12 cellular contexts compared by ENCODE assay signal in genomic region chr1:23395162-23395724, GRCh38. TPM values are rescaled to one million over a fixed set of nuclear protein-coding genes. Genes with fewer than 3 reads are reported as not detected.
A peak's percentile ranks its signal among the peaks of the same experiment; 100 is the strongest.
DNase-seq lines count a peak whose midpoint lies in the region; ATAC-seq, FAIRE-seq and TF ChIP-seq lines count a peak whose summit lies in the region.
"Had no signal": no experiment of that assay in that cellular context is flagged by ENCODE, and none has a peak within 500 bp of the region (broad histone marks: within the 10 kb centered on the region; RNA-seq: fewer than 3 reads in every experiment).

No MANE protein-coding gene starts in this region.

- CTCF ChIA-PET in IMR-90 (lab: Yijun Ruan, JAX) = interaction anchor here (1.1 to 2.8 kb wide), 2 partner anchors 8 to 18 kb away, joined by 3 to 16 read pairs; no protein-coding TSS in a partner anchor

- WGBS in IMR-90 (ENCODE audit: extremely low coverage in 2 of 2, insufficient read length in 1 of 2), 2 experiments = no CpG with 5 or more reads among the region's 8 CpGs
- WGBS in esophagus muscularis mucosa = 44% methylated on average over 8 of the region's 8 CpGs
- 42 to 48% methylated on average over 6 to 8 of the region's 8 CpGs for WGBS in mesodermal cell (ENCODE audit: insufficient coverage in 2 of 2), 2 experiments

- H3K14ac ChIP-seq in IMR-90 (replicated peaks; ENCODE audit: low read depth, low read length) = peak overlapping the region; percentile 41

- peak overlapping the region; percentile 7; the same call in 1 of the 2 replicates for H4K5ac ChIP-seq in IMR-90 (ENCODE audit: low read depth, low read length)

- intact Hi-C loops in IMR-90 (cut with micrococcal nuclease) (no loop called here), esophagus muscularis mucosa (cut with DNase I) (no loop called here)

- DNase-seq in IMR-90 = no peak
- DNase-seq in esophagus muscularis mucosa (ENCODE audit: extremely low spot score) = no peak
- no peak for DNase-seq in GM12892 (ENCODE audit: insufficient read length)
- DNase-seq in DMS 273 treated with DMSO at 0.1 percent for 48 hours (lab: John Stamatoyannopoulos, UW) = no peak
- DNase-seq: activated CD4-positive, alpha-beta memory T cell treated with anti-CD3 and anti-CD28 coated beads for 36 hours; activated gamma-delta T cell treated with Interleukin-2 at 50 U/mL for 16 hours had no signal

- H2BK20ac ChIP-seq in IMR-90 (ENCODE audit: low read depth, low read length) = peak overlapping the region; percentile 21

- peak overlapping the region; percentile 51; the same call in 1 of the 2 replicates for H3K9ac ChIP-seq in IMR-90 (ENCODE audit: low read depth, low read length)
- H3K9ac ChIP-seq in subcutaneous abdominal adipose tissue (ENCODE audit: low read length in 5 of 5) = peak overlapping the region in 3 of 5 donors; percentile 11 to 55 (median 33)

- no peaks in the 10 kb centered on the region for H3K27me3 ChIP-seq in IMR-90 (ENCODE audit: control insufficient read depth, insufficient read depth, low read length)
- no peaks in the 10 kb centered on the region for H3K27me3 ChIP-seq in esophagus muscularis mucosa
- H3K27me3 ChIP-seq in subcutaneous abdominal adipose tissue (ENCODE audit: control insufficient read depth in 5 of 5, insufficient read depth in 4 of 5, low read length in 5 of 5) = no peaks in the 10 kb centered on the region

- POLR2A ChIA-PET in IMR-90 (lab: Charles Lee; ENCODE audit: unreplicated experiment) = interaction anchor here (0.7 to 1.4 kb wide), 2 partner anchors 9 to 947 kb away, joined by 3 to 19 read pairs; no protein-coding TSS in a partner anchor

- H3K18ac ChIP-seq in IMR-90 (ENCODE audit: low read depth, low read length) = peak overlapping the region; percentile 8; the same call in 1 of the 2 replicates

- H2BK15ac ChIP-seq in IMR-90 (ENCODE audit: low read depth, low read length) = peak overlapping the region; percentile 0; the same call in 1 of the 3 replicates

- dilution Hi-C loops in IMR-90 (cut with HindIII; ENCODE audit: low sequenced_read_pairs, unreplicated experiment) = no loop called here

- no peak overlapping the region for H3K4me3 ChIP-seq in IMR-90 (ENCODE audit: insufficient read depth, low read depth, low read length)
- H3K4me3 ChIP-seq in esophagus muscularis mucosa = peak overlapping the region in 1 of 4 donors; percentile 5
- no peak overlapping the region for H3K4me3 ChIP-seq in mesodermal cell (ENCODE audit: extremely low read depth, insufficient read depth, low read length, poor library complexity, severe bottlenecking)
- no peak overlapping the region for H3K4me3 ChIP-seq in subcutaneous abdominal adipose tissue (ENCODE audit: low read depth in 1 of 5, low read length in 5 of 5)
- H3K4me3 ChIP-seq: mucosa of descending colon had no signal

- TF ChIP-seq EP300 in esophagus muscularis mucosa (IDR thresholded peaks at IDR 0.05) = no peak

- H3K9me3 ChIP-seq in IMR-90 (ENCODE audit: control insufficient read depth, insufficient read depth, low read length) = no peaks in the 10 kb centered on the region
- no peaks in the 10 kb centered on the region for H3K9me3 ChIP-seq in esophagus muscularis mucosa
- no peaks in the 10 kb centered on the region for H3K9me3 ChIP-seq in mesodermal cell (ENCODE audit: control insufficient read depth, low read length)
- no peaks in the 10 kb centered on the region for H3K9me3 ChIP-seq in subcutaneous abdominal adipose tissue (ENCODE audit: control insufficient read depth in 5 of 5, low read length in 5 of 5)
- H3K9me3 ChIP-seq: mucosa of descending colon had no signal

- H3K4ac ChIP-seq in IMR-90 (ENCODE audit: low read depth, low read length) = peak overlapping the region; percentile 47; the same call in 1 of the 2 replicates

- H3K9me1 ChIP-seq in IMR-90 (ENCODE audit: insufficient read depth, low read length) = peaks cover 27% of the 10 kb centered on the region

- H2BK5ac ChIP-seq in IMR-90 (ENCODE audit: low read depth, low read length, poor library complexity, severe bottlenecking) = no peak overlapping the region

- peak overlapping the region; percentile 11 for H2AK9ac ChIP-seq in IMR-90 (replicated peaks; ENCODE audit: low read depth, low read length, poor library complexity)

- in situ Hi-C loops in IMR-90 (cut with MboI; ENCODE audit: low sequenced_read_pairs) = no loop called here

- TF ChIP-seq POLR2A in IMR-90 (IDR thresholded peaks at IDR 0.05; ENCODE audit: low read depth, low read length) = no peak
- no peak for TF ChIP-seq POLR2A in esophagus muscularis mucosa (IDR thresholded peaks at IDR 0.05; ENCODE audit: low read depth)
- no peak for TF ChIP-seq POLR2A in GM12892 (IDR thresholded peaks at IDR 0.05; ENCODE audit: low read depth, low read length)

- H3K4me2 ChIP-seq in IMR-90 (ENCODE audit: low read depth, low read length) = no peak overlapping the region

- FAIRE-seq in GM12892 (lab: Jason Lieb, UNC) = no peak

- peak overlapping the region; percentile 33 for H4K91ac ChIP-seq in IMR-90 (ENCODE audit: insufficient read depth, low read depth, low read length)

- H3K4me1 ChIP-seq in IMR-90 (ENCODE audit: control insufficient read depth, insufficient read depth, low read length) = peaks cover 18% of the 10 kb centered on the region
- peaks cover 25 to 30% (median 27%) of the 10 kb centered on the region in 4 donors for H3K4me1 ChIP-seq in esophagus muscularis mucosa
- peaks cover 6% of the 10 kb centered on the region for H3K4me1 ChIP-seq in mesodermal cell (ENCODE audit: control insufficient read depth, insufficient read depth, low read length, poor library complexity, severe bottlenecking)
- H3K4me1 ChIP-seq in subcutaneous abdominal adipose tissue (ENCODE audit: control insufficient read depth in 5 of 5, insufficient read depth in 5 of 5, low read length in 5 of 5) = peaks cover 8 to 27% (median 26%) of the 10 kb centered on the region in 5 donors

- peak overlapping the region; percentile 70; the same call in 1 of the 2 replicates for H2BK120ac ChIP-seq in IMR-90 (ENCODE audit: low read depth, low read length)

- no peak for ATAC-seq in IMR-90 (ENCODE audit: low read depth)
- no peak for ATAC-seq in HG03280 (IDR thresholded peaks at IDR 0.05; ENCODE audit: unreplicated experiment)
- no peak for ATAC-seq in HG02642 (IDR thresholded peaks at IDR 0.05; ENCODE audit: poor library complexity, unreplicated experiment)

- H2AFZ ChIP-seq in IMR-90 (replicated peaks; ENCODE audit: low read length, poor library complexity) = peak overlapping the region; percentile 9

- H3K36me3 ChIP-seq in IMR-90 (ENCODE audit: control insufficient read depth, insufficient read depth, low read length) (no peaks in the 10 kb centered on the region), esophagus muscularis mucosa (peaks cover 0 to 27% (median 1%) of the 10 kb centered on the region in 4 donors), mesodermal cell (ENCODE audit: control insufficient read depth, insufficient read depth, low read length) (no peaks in the 10 kb centered on the region), subcutaneous abdominal adipose tissue (ENCODE audit: control insufficient read depth in 5 of 5, insufficient read depth in 5 of 5, low read length in 5 of 5) (peaks cover 0 to 9% (median 5%) of the 10 kb centered on the region in 5 donors)

- peak overlapping the region; percentile 11; the same call in 1 of the 2 replicates for H3K23ac ChIP-seq in IMR-90 (ENCODE audit: low read depth, low read length)

- TF ChIP-seq CTCF in IMR-90 (conservative IDR thresholded peaks at IDR 0.05; ENCODE audit: low read depth, low read length) (no peak), esophagus muscularis mucosa (IDR thresholded peaks at IDR 0.05) (no peak)

- H2AK5ac ChIP-seq in IMR-90 (ENCODE audit: low read depth, low read length) = peak overlapping the region; percentile 43; the same call in 1 of the 2 replicates

- TF ChIP-seq RAD21 in IMR-90 (IDR thresholded peaks at IDR 0.05; ENCODE audit: low read length) = no peak

- BruUV-seq in IMR-90 (replicated peaks; lab: Mats Ljungman, UMichigan) = no TSS peak

- H3K79me1 ChIP-seq in IMR-90 (ENCODE audit: low read depth in 1 of 2, low read length in 2 of 2) = peaks cover 0 to 15% of the 10 kb centered on the region in 2 experiments; a peak in 2 of 4 replicates

- H4K8ac ChIP-seq in IMR-90 (ENCODE audit: low read depth in 2 of 2, low read length in 2 of 2) = peak overlapping the region in 1 of 2 experiments; percentile 68; a peak in 3 of 4 replicates

- peak overlapping the region; percentile 75; the same call in 1 of the 2 replicates for H3K27ac ChIP-seq in IMR-90 (ENCODE audit: insufficient read depth, low read length)
- H3K27ac ChIP-seq in esophagus muscularis mucosa (replicated peaks in 1 of 4) = peak overlapping the region; percentile 59 to 84 (median 74)
- H3K27ac ChIP-seq in mesodermal cell (ENCODE audit: low read depth, low read length, severe bottlenecking) = peak overlapping the region; percentile 53
- peak overlapping the region; percentile 81 for H3K27ac ChIP-seq in subcutaneous abdominal adipose tissue (ENCODE audit: low read depth, low read length)
- H3K27ac ChIP-seq: C4-2B had no signal

- H4K20me1 ChIP-seq in IMR-90 (ENCODE audit: insufficient read depth, low read length) = 0 out of 2 replicates have a peak, but pooled peaks cover 7% of the 10 kb centered on the region

- 0 out of 2 replicates have a peak overlapping the region, but pooled peaks have one; percentile 30 for H3K56ac ChIP-seq in IMR-90 (ENCODE audit: extremely low read depth, insufficient read depth, low read length)

RNA-seq across cellular contexts. Expression of gene ZNF436, which starts 25.6 kb away (rescaled TPM):
- 14.3 and 15.8 TPM in 2 replicates for total RNA-seq in IMR-90 (2012; rRNA removed)
- 3.7 and 5.3 TPM in 2 replicates for polyA plus RNA-seq in IMR-90 (2012; rRNA removed)
- 1.0 and 1.7 TPM in 2 replicates for polyA plus RNA-seq in IMR-90 (2012; cell fraction: cytosol; rRNA removed)
- polyA plus RNA-seq in IMR-90 (2012; cell fraction: nucleus; rRNA removed; ENCODE audit: low replicate concordance) = 1.1 and 6.8 TPM in 2 replicates
- 10 to 100 TPM; 13.7 to 36.8 (median 16.4) TPM for total RNA-seq in esophagus muscularis mucosa
- 8.3 TPM for polyA plus RNA-seq in mesodermal cell (2013, experiment 1 of 2)
- 7.2 TPM for polyA plus RNA-seq in mesodermal cell (2013, experiment 2 of 2)
- polyA plus RNA-seq in GM12892 (2012; ENCODE audit: missing spikeins) = 2.3 TPM

RNA-seq across cellular contexts. Expression of gene TCEA3, which starts 29.3 kb away (rescaled TPM):
- total RNA-seq in IMR-90 (2012; rRNA removed) (3.0 and 3.3 TPM in 2 replicates), esophagus muscularis mucosa (10 to 100 TPM; 16.7 to 24.1 (median 20.9) TPM)
- polyA plus RNA-seq in IMR-90 (2012; rRNA removed) = 5.4 and 6.3 TPM in 2 replicates
- polyA plus RNA-seq in IMR-90 (2012; cell fraction: cytosol; rRNA removed) = 3.4 and 5.3 TPM in 2 replicates
- 6.6 and 11.2 TPM in 2 replicates for polyA plus RNA-seq in IMR-90 (2012; cell fraction: nucleus; rRNA removed; ENCODE audit: low replicate concordance)
- polyA plus RNA-seq in mesodermal cell (2013, experiment 1 of 2) = 2.2 TPM
- 3.3 TPM for polyA plus RNA-seq in mesodermal cell (2013, experiment 2 of 2)
- not detected for polyA plus RNA-seq in GM12892 (2012; ENCODE audit: missing spikeins)

RNA-seq across cellular contexts. Expression of gene HNRNPR, which starts 51.2 kb away (rescaled TPM):
- total RNA-seq in IMR-90 (2012; rRNA removed) (99.7 and 152 TPM in 2 replicates), esophagus muscularis mucosa (10 to 100 TPM; 59.8 to 75.7 (median 69.4) TPM)
- 107 and 111 TPM in 2 replicates for polyA plus RNA-seq in IMR-90 (2012; rRNA removed)
- polyA plus RNA-seq in IMR-90 (2012; cell fraction: cytosol; rRNA removed) = 30.2 and 57.0 TPM in 2 replicates
- polyA plus RNA-seq in IMR-90 (2012; cell fraction: nucleus; rRNA removed; ENCODE audit: low replicate concordance) = 14.3 and 62.0 TPM in 2 replicates
- 129 TPM for polyA plus RNA-seq in mesodermal cell (2013, experiment 1 of 2)
- 145 TPM for polyA plus RNA-seq in mesodermal cell (2013, experiment 2 of 2)
- polyA plus RNA-seq in GM12892 (2012; ENCODE audit: missing spikeins) = 129 TPM
